In genomic region chr6:154928325-154928922, GRCh38 we compare ENCODE assay signal across 8 cellular contexts.
A peak's percentile ranks its signal among the peaks of the same experiment; 100 is the strongest.
DNase-seq lines count a peak whose midpoint lies in the region; TF ChIP-seq lines count a peak whose summit lies in the region.

No MANE protein-coding gene starts in this region.

- H3K27me3 ChIP-seq in H7 (ENCODE audit: control insufficient read depth, insufficient read depth, low read length) = no peaks in the 10 kb centered on the region

- DNase-seq in DMS53 (lab: John Stamatoyannopoulos, UW) = peak; percentile 78
- peak; percentile 77 for DNase-seq in H7
- peak; percentile 79 for DNase-seq in NCI-H146 treated with DMSO at 0.1 percent for 48 hours (lab: John Stamatoyannopoulos, UW; ENCODE audit: unreplicated experiment)
- DNase-seq in T1000 (lab: John Stamatoyannopoulos, UW) = peak; percentile 8
- peak; percentile 74 for DNase-seq in astrocyte of the spinal cord (ENCODE audit: low read depth, low spot score)
- peak; percentile 88 for DNase-seq in inferior parietal cortex (ENCODE audit: extremely low spot score)
- DNase-seq in stimulated activated CD4-positive, alpha-beta T cell treated with anti-CD3 and anti-CD28 coated beads, Interleukin-1b, Interleukin-23, amount 100 ng/mL, for 4 hours (ENCODE audit: low read depth in 2 of 2) = peak; percentile 47 to 63
- no peak for DNase-seq in GF-D8 (lab: John Stamatoyannopoulos, UW)

- peak; percentile 64 for TF ChIP-seq CTCF in astrocyte of the spinal cord (IDR thresholded peaks at IDR 0.05; ENCODE audit: low read depth, low read length)

- H3K4me3 ChIP-seq in H7 (ENCODE audit: insufficient read depth, low read depth, low read length) (no peak overlapping the region), astrocyte of the spinal cord (ENCODE audit: low read depth, low read length) (no peak overlapping the region)

- in situ Hi-C loops in astrocyte of the spinal cord (cut with HindIII; ENCODE audit: low sequenced_read_pairs) = no loop called here

- H3K36me3 ChIP-seq in H7 (replicated peaks; ENCODE audit: control insufficient read depth, insufficient read depth, low read length) = no peaks in the 10 kb centered on the region
